In genomic region chr4:78945638-78946179, GRCh38 we compare ENCODE assay signal across 16 cellular contexts.
"Had no signal": no experiment of that assay in that cellular context is flagged by ENCODE, and none has a peak within 500 bp of the region (broad histone marks: within the 10 kb centered on the region; RNA-seq: fewer than 3 reads in every experiment).

No MANE protein-coding gene starts in this region.

- FAIRE-seq: colon had no signal

- DNase-seq: activated B cell treated with CpG ODN at 0.5 μM for 24 hours; activated effector memory CD4-positive, alpha-beta T cell treated with Interleukin-2 at 50 U/mL for 16 hours; aorta; esophagus squamous epithelium; islet precursor cell; left lung; mucosa of descending colon; naive thymus-derived CD8-positive, alpha-beta T cell; nucleus accumbens; T-helper 1 cell had no signal

- H3K27me3 ChIP-seq: cardiac muscle cell, esophagus squamous epithelium, left lung, right atrium auricular region had no signal

- H3K9me3 Mint-ChIP-seq: naive thymus-derived CD8-positive, alpha-beta T cell had no signal

- H3K9me3 ChIP-seq: esophagus squamous epithelium, left lung, mucosa of descending colon, right atrium auricular region had no signal

- H3K4me3 ChIP-seq: cardiac muscle cell, esophagus squamous epithelium, left lung, mucosa of descending colon, right atrium auricular region, skin epidermis had no signal

- H3K4me1 Mint-ChIP-seq: activated B cell treated with CpG ODN at 0.5 μM for 24 hours; naive thymus-derived CD8-positive, alpha-beta T cell; stimulated activated memory B cell treated with anti-CD40 and anti-IgM and Interleukin-4, amounts not matched to agents 10 μg/mL and 1 μg/mL and 100 μg/mL, for 72 hours had no signal

- H3K27ac Mint-ChIP-seq: activated B cell treated with CpG ODN at 0.5 μM for 24 hours; activated naive CD8-positive, alpha-beta T cell; naive thymus-derived CD8-positive, alpha-beta T cell; stimulated activated memory B cell treated with anti-CD40 and anti-IgM and Interleukin-4, amounts not matched to agents 10 μg/mL and 1 μg/mL and 100 μg/mL, for 72 hours had no signal

- H3K27ac ChIP-seq: cardiac muscle cell, esophagus squamous epithelium, left lung, right atrium auricular region, skin epidermis had no signal

- H3K4me3 Mint-ChIP-seq: activated B cell treated with CpG ODN at 0.5 μM for 24 hours; activated naive CD8-positive, alpha-beta T cell; naive thymus-derived CD8-positive, alpha-beta T cell; stimulated activated memory B cell treated with anti-CD40 and anti-IgM and Interleukin-4, amounts not matched to agents 10 μg/mL and 1 μg/mL and 100 μg/mL, for 72 hours had no signal

- ATAC-seq: left lung; mucosa of descending colon; naive thymus-derived CD8-positive, alpha-beta T cell; stimulated activated memory B cell treated with anti-CD40 and anti-IgM and Interleukin-4, amounts not matched to agents 10 μg/mL and 1 μg/mL and 100 μg/mL, for 72 hours had no signal

- H3K36me3 ChIP-seq: cardiac muscle cell, esophagus squamous epithelium, left lung, right atrium auricular region had no signal

- H3K4me1 ChIP-seq: esophagus squamous epithelium, right atrium auricular region had no signal

- H3K36me3 Mint-ChIP-seq: naive thymus-derived CD8-positive, alpha-beta T cell; stimulated activated memory B cell treated with anti-CD40 and anti-IgM and Interleukin-4, amounts not matched to agents 10 μg/mL and 1 μg/mL and 100 μg/mL, for 72 hours had no signal
